In genomic region chr9:124557895-124558294, GRCh38 we compare ENCODE assay signal across 32 cellular contexts. TPM values are rescaled to one million over a fixed set of nuclear protein-coding genes. Genes with fewer than 3 reads are reported as not detected.
"Had no signal": no experiment of that assay in that cellular context is flagged by ENCODE, and none has a peak within 500 bp of the region (broad histone marks: within the 10 kb centered on the region; RNA-seq: fewer than 3 reads in every experiment).

No MANE protein-coding gene starts in this region.

- H3K27ac ChIP-seq: neural progenitor cell, ovary, parathyroid adenoma, psoas muscle, skin epidermis, spleen, stomach, suprapubic skin, testis, tibial artery, transverse colon, upper lobe of right lung, uterus had no signal

- H3K27me3 ChIP-seq: neural progenitor cell, ovary, spleen, suprapubic skin, testis, tibial artery, transverse colon, upper lobe of right lung, uterus had no signal

- H3K4me1 Mint-ChIP-seq: natural killer cell; nephron; stimulated activated effector memory CD8-positive, alpha-beta T cell treated with anti-CD3 and anti-CD28 coated beads, Interleukin-12 subunit alpha, Interleukin-12 subunit beta, amount 100 ng/mL, for 72 hours; stimulated activated naive B cell treated with anti-CD40 and anti-IgM and Interleukin-4, amounts not matched to agents 10 μg/mL and 1 μg/mL and 100 μg/mL, for 72 hours had no signal

- H2AFZ ChIP-seq: neural progenitor cell, parathyroid adenoma had no signal

- H3K27ac Mint-ChIP-seq: natural killer cell; nephron; neural progenitor cell; stimulated activated effector memory CD8-positive, alpha-beta T cell treated with anti-CD3 and anti-CD28 coated beads, Interleukin-12 subunit alpha, Interleukin-12 subunit beta, amount 100 ng/mL, for 72 hours; stimulated activated naive B cell treated with anti-CD40 and anti-IgM and Interleukin-4, amounts not matched to agents 10 μg/mL and 1 μg/mL and 100 μg/mL, for 72 hours; stimulated activated naive CD8-positive, alpha-beta T cell treated with anti-CD3 and anti-CD28 coated beads, Interleukin-15, Interleukin-2, amounts not matched to agents 100 ng/mL and 50 ng/mL, for 24 hours had no signal

- DNase-seq: naive thymus-derived CD4-positive, alpha-beta T cell; natural killer cell; occipital lobe; ovary; psoas muscle; right cardiac atrium; spleen; stimulated activated CD4-positive, alpha-beta T cell treated with anti-CD3 and anti-CD28 coated beads, Interleukin-12 subunit alpha, Interleukin-12 subunit beta, amount 100 ng/mL, for 4 hours; stimulated activated CD4-positive, alpha-beta T cell treated with anti-CD3 and anti-CD28 coated beads, Interleukin-1b, Interleukin-23, amount 100 ng/mL, for 48 hours; stimulated activated CD4-positive, alpha-beta T cell treated with anti-CD3 and anti-CD28 coated beads, Interleukin-4, amount 100 ng/mL, for 1 hour; stimulated activated naive B cell treated with anti-CD40 and anti-IgM and Interleukin-4, amounts not matched to agents 10 μg/mL and 1 μg/mL and 100 μg/mL, for 72 hours; stimulated activated naive CD4-positive, alpha-beta T cell treated with Interleukin-2 at 50 U/mL for 16 hours; stomach; testis; tibial artery; transverse colon; upper lobe of right lung; uterus had no signal

- H3K36me3 ChIP-seq: neural progenitor cell, ovary, spleen, stomach, suprapubic skin, tibial artery, transverse colon, upper lobe of right lung, uterus had no signal

- H3K9me3 Mint-ChIP-seq: naive thymus-derived CD4-positive, alpha-beta T cell; natural killer cell; nephron; neural progenitor cell; stimulated activated effector memory CD8-positive, alpha-beta T cell treated with anti-CD3 and anti-CD28 coated beads, Interleukin-12 subunit alpha, Interleukin-12 subunit beta, amount 100 ng/mL, for 72 hours; stimulated activated naive B cell treated with anti-CD40 and anti-IgM and Interleukin-4, amounts not matched to agents 10 μg/mL and 1 μg/mL and 100 μg/mL, for 72 hours; stimulated activated naive CD8-positive, alpha-beta T cell treated with anti-CD3 and anti-CD28 coated beads, Interleukin-15, Interleukin-2, amounts not matched to agents 100 ng/mL and 50 ng/mL, for 24 hours; type B pancreatic cell had no signal

- H3K9ac ChIP-seq: neural progenitor cell, parathyroid adenoma had no signal

- H3K4me1 ChIP-seq: spleen, tibial artery, upper lobe of right lung, uterus had no signal

- H3K9me3 ChIP-seq: ovary, psoas muscle, spleen, stomach, suprapubic skin, testis, tibial artery, transverse colon, upper lobe of right lung, uterus had no signal

- H3K27me3 Mint-ChIP-seq: stimulated activated naive B cell treated with anti-CD40 and anti-IgM and Interleukin-4, amounts not matched to agents 10 μg/mL and 1 μg/mL and 100 μg/mL, for 72 hours; stimulated activated naive CD8-positive, alpha-beta T cell treated with anti-CD3 and anti-CD28 coated beads, Interleukin-15, Interleukin-2, amounts not matched to agents 100 ng/mL and 50 ng/mL, for 24 hours; type B pancreatic cell had no signal

- H3K4me3 ChIP-seq: neural progenitor cell, ovary, psoas muscle, skin epidermis, smooth muscle cell, spleen, stomach, suprapubic skin, testis, tibial artery, transverse colon, upper lobe of right lung, uterus had no signal

- H3K36me3 Mint-ChIP-seq: naive thymus-derived CD4-positive, alpha-beta T cell; natural killer cell; stimulated activated effector memory CD8-positive, alpha-beta T cell treated with anti-CD3 and anti-CD28 coated beads, Interleukin-12 subunit alpha, Interleukin-12 subunit beta, amount 100 ng/mL, for 72 hours; stimulated activated naive B cell treated with anti-CD40 and anti-IgM and Interleukin-4, amounts not matched to agents 10 μg/mL and 1 μg/mL and 100 μg/mL, for 72 hours; type B pancreatic cell had no signal

- ATAC-seq: naive thymus-derived CD4-positive, alpha-beta T cell; natural killer cell; psoas muscle; right cardiac atrium; sciatic nerve; stimulated activated effector memory CD8-positive, alpha-beta T cell treated with anti-CD3 and anti-CD28 coated beads, Interleukin-12 subunit alpha, Interleukin-12 subunit beta, amount 100 ng/mL, for 72 hours; stimulated activated naive B cell treated with anti-CD40 and anti-IgM and Interleukin-4, amounts not matched to agents 10 μg/mL and 1 μg/mL and 100 μg/mL, for 72 hours; upper lobe of right lung had no signal

- H3K4me3 Mint-ChIP-seq: naive thymus-derived CD4-positive, alpha-beta T cell; natural killer cell; nephron; neural progenitor cell; stimulated activated effector memory CD8-positive, alpha-beta T cell treated with anti-CD3 and anti-CD28 coated beads, Interleukin-12 subunit alpha, Interleukin-12 subunit beta, amount 100 ng/mL, for 72 hours; stimulated activated naive B cell treated with anti-CD40 and anti-IgM and Interleukin-4, amounts not matched to agents 10 μg/mL and 1 μg/mL and 100 μg/mL, for 72 hours; stimulated activated naive CD8-positive, alpha-beta T cell treated with anti-CD3 and anti-CD28 coated beads, Interleukin-15, Interleukin-2, amounts not matched to agents 100 ng/mL and 50 ng/mL, for 24 hours; type B pancreatic cell had no signal

- H3K4me2 ChIP-seq: neural progenitor cell, smooth muscle cell had no signal

RNA-seq across cellular contexts. Expression of gene NR5A1, which starts 50.7 kb away (rescaled TPM):
- total RNA-seq: natural killer cell, osteoblast, renal cortical epithelial cell, right cardiac atrium, sciatic nerve, smooth muscle cell, stomach, subcutaneous adipose tissue, suprapubic skin, transverse colon, upper lobe of right lung, urinary bladder had no signal
- polyA plus RNA-seq: naive thymus-derived CD4-positive, alpha-beta T cell; right cardiac atrium; smooth muscle cell; urinary bladder had no signal
